9 cellular contexts compared by ENCODE assay signal in genomic region chr14:96584199-96584906, GRCh38.
DNase-seq lines count a peak whose midpoint lies in the region; ATAC-seq, FAIRE-seq and TF ChIP-seq lines count a peak whose summit lies in the region.
"Had no signal": no experiment of that assay in that cellular context is flagged by ENCODE, and none has a peak within 500 bp of the region (broad histone marks: within the 10 kb centered on the region; RNA-seq: fewer than 3 reads in every experiment).

No MANE protein-coding gene starts in this region.

- no peak overlapping the region for H3K4me3 ChIP-seq in HL-60 (replicated peaks; ENCODE audit: insufficient read depth, low read length)
- no peak overlapping the region for H3K4me3 ChIP-seq in mucosa of descending colon

- H3K4me1 Mint-ChIP-seq in Calu3 (ENCODE audit: low read depth, unreplicated experiment) = no peaks in the 10 kb centered on the region
- H3K4me1 Mint-ChIP-seq in chondrocyte (ENCODE audit: low read depth) = peaks cover 6% of the 10 kb centered on the region
- H3K4me1 Mint-ChIP-seq in effector memory CD8-positive, alpha-beta T cell (ENCODE audit: low read depth in 2 of 2) = peaks cover 11 to 16% of the 10 kb centered on the region in 2 donors

- H3K9me3 Mint-ChIP-seq in Calu3 (ENCODE audit: low read depth, unreplicated experiment) (no peaks in the 10 kb centered on the region), chondrocyte (ENCODE audit: low read depth) (no peaks in the 10 kb centered on the region)
- no peaks in the 10 kb centered on the region for H3K9me3 Mint-ChIP-seq in effector memory CD8-positive, alpha-beta T cell

- H3K9me3 ChIP-seq in mucosa of descending colon = no peaks in the 10 kb centered on the region

- CTCF ChIA-PET in Calu3 (lab: Charles Lee) = interaction anchor here (1.4 kb wide), 1 partner anchor 157 kb away, joined by 4 read pairs; no protein-coding TSS in a partner anchor

- H3K4me3 Mint-ChIP-seq in Calu3 (ENCODE audit: low read depth, unreplicated experiment) = no peak overlapping the region
- no peak overlapping the region for H3K4me3 Mint-ChIP-seq in chondrocyte (ENCODE audit: unreplicated experiment)
- no peak overlapping the region for H3K4me3 Mint-ChIP-seq in effector memory CD8-positive, alpha-beta T cell

- ATAC-seq in mucosa of descending colon = peak; percentile 65
- no peak for ATAC-seq in effector memory CD8-positive, alpha-beta T cell (replicated peaks)

- peak; percentile 70 for DNase-seq in Calu3
- peak; percentile 43 for DNase-seq in GM19238 (ENCODE audit: insufficient read length, low spot score)
- DNase-seq in HL-60 (ENCODE audit: low read depth in 1 of 2, low spot score in 1 of 2) = peak; percentile 12 to 66
- peak; percentile 16 for DNase-seq in RCC 7860 (ENCODE audit: low spot score)
- no peak for DNase-seq in chondrocyte (ENCODE audit: low spot score)
- peak in 2 of 3 donors; percentile 18 to 36 for DNase-seq in mucosa of descending colon
- no peak for DNase-seq in effector memory CD8-positive, alpha-beta T cell
- no peak for DNase-seq in NCI-H2081 treated with DMSO at 0.1 percent for 48 hours (lab: John Stamatoyannopoulos, UW)

- H3K27ac Mint-ChIP-seq in Calu3 (ENCODE audit: unreplicated experiment) (no peak overlapping the region), chondrocyte (ENCODE audit: unreplicated experiment) (no peak overlapping the region)
- no peak overlapping the region for H3K27ac Mint-ChIP-seq in effector memory CD8-positive, alpha-beta T cell

- H3K27me3 ChIP-seq in HL-60 (ENCODE audit: insufficient read depth, poor library complexity, severe bottlenecking) = peaks cover 12% of the 10 kb centered on the region

- H3K27me3 Mint-ChIP-seq in Calu3 (ENCODE audit: unreplicated experiment) (peaks cover 13% of the 10 kb centered on the region), chondrocyte (ENCODE audit: low read depth) (peaks cover 12% of the 10 kb centered on the region)
- peaks cover 22 to 59% of the 10 kb centered on the region in 2 donors for H3K27me3 Mint-ChIP-seq in effector memory CD8-positive, alpha-beta T cell

- intact Hi-C loops in Calu3 (cut with micrococcal nuclease; ENCODE audit: unreplicated experiment) = loop anchor here (1.0 to 5.0 kb wide), 3 partner anchors 83 to 268 kb away; no protein-coding TSS in a partner anchor
- intact Hi-C loops in mucosa of descending colon (cut with DNase I, micrococcal nuclease) = no loop called here

- BruUV-seq in Calu3 (replicated peaks; lab: Mats Ljungman, UMichigan) = no TSS peak

- H3K36me3 Mint-ChIP-seq in Calu3 (ENCODE audit: insufficient read depth, unreplicated experiment) (no peaks in the 10 kb centered on the region), chondrocyte (ENCODE audit: low read depth) (no peaks in the 10 kb centered on the region)
- H3K36me3 Mint-ChIP-seq in effector memory CD8-positive, alpha-beta T cell (ENCODE audit: insufficient read depth) = no peaks in the 10 kb centered on the region

- no peaks in the 10 kb centered on the region for H3K4me1 ChIP-seq in mucosa of descending colon (ENCODE audit: low read depth)

- H3K36me3 ChIP-seq in mucosa of descending colon (ENCODE audit: low read depth) = no peaks in the 10 kb centered on the region

- no peak for FAIRE-seq in RCC 7860 (lab: Jason Lieb, UNC)
- FAIRE-seq: islet of Langerhans had no signal

- no peak overlapping the region for H3K27ac ChIP-seq in HL-60 (replicated peaks)

- peak; percentile 38 for TF ChIP-seq CTCF in Calu3 (IDR thresholded peaks at IDR 0.05; ENCODE audit: unreplicated experiment)
- TF ChIP-seq CTCF in HL-60 (IDR thresholded peaks at IDR 0.05; ENCODE audit: insufficient read depth, low read length) = peak; percentile 42
- peak; percentile 73 for TF ChIP-seq CTCF in chondrocyte (IDR thresholded peaks at IDR 0.05)
- no peak for TF ChIP-seq CTCF in mucosa of descending colon (IDR thresholded peaks at IDR 0.05)

Comparison
In these comparisons a context has a peak if more than half of its experiments do, and no peak if none do; other contexts are left out.
1. DNase-seq: peak in Calu3 (single experiment), GM19238 (single experiment), HL-60 (2 of 2), RCC 7860 (single experiment) and mucosa of descending colon (2 of 3); none in chondrocyte (single experiment), effector memory CD8-positive, alpha-beta T cell (0 of 3) and NCI-H2081 treated with DMSO at 0.1 percent for 48 hours (single experiment).